Comparison of ENCODE assay signal across 23 cellular contexts in genomic region chrX:33908898-33909297, GRCh38.
"Had no signal": no experiment of that assay in that cellular context is flagged by ENCODE, and none has a peak within 500 bp of the region (broad histone marks: within the 10 kb centered on the region; RNA-seq: fewer than 3 reads in every experiment).

No MANE protein-coding gene starts in this region.

- ATAC-seq: effector memory CD8-positive, alpha-beta T cell; naive thymus-derived CD4-positive, alpha-beta T cell; sciatic nerve; stimulated activated effector memory CD8-positive, alpha-beta T cell treated with anti-CD3 and anti-CD28 coated beads, Interleukin-12 subunit alpha, Interleukin-12 subunit beta, amount 100 ng/mL, for 72 hours had no signal

- H3K4me3 ChIP-seq: lung, neural progenitor cell, prostate gland, right atrium auricular region, smooth muscle cell, stomach, thyroid gland had no signal

- H3K27ac ChIP-seq: neural progenitor cell, parathyroid adenoma, prostate gland, right atrium auricular region, stomach, thyroid gland had no signal

- H3K36me3 Mint-ChIP-seq: memory B cell; naive thymus-derived CD4-positive, alpha-beta T cell; neural progenitor cell; stimulated activated effector memory CD8-positive, alpha-beta T cell treated with anti-CD3 and anti-CD28 coated beads, Interleukin-12 subunit alpha, Interleukin-12 subunit beta, amount 100 ng/mL, for 72 hours had no signal

- H3K4me1 Mint-ChIP-seq: memory B cell; naive thymus-derived CD4-positive, alpha-beta T cell; nephron; neural progenitor cell; stimulated activated effector memory CD8-positive, alpha-beta T cell treated with anti-CD3 and anti-CD28 coated beads, Interleukin-12 subunit alpha, Interleukin-12 subunit beta, amount 100 ng/mL, for 72 hours had no signal

- DNase-seq: cortex of kidney; effector memory CD8-positive, alpha-beta T cell; midbrain; naive thymus-derived CD4-positive, alpha-beta T cell; stimulated activated CD4-positive, alpha-beta T cell treated with anti-CD3 and anti-CD28 coated beads, Interleukin-12 subunit alpha, Interleukin-12 subunit beta, amount 100 ng/mL, for 4 hours; stimulated activated CD4-positive, alpha-beta T cell treated with anti-CD3 and anti-CD28 coated beads, Interleukin-1b, Interleukin-23, amount 100 ng/mL, for 48 hours; stimulated activated CD4-positive, alpha-beta T cell treated with anti-CD3 and anti-CD28 coated beads, Interleukin-4, amount 100 ng/mL, for 1 hour; stimulated activated naive CD4-positive, alpha-beta T cell treated with Interleukin-2 at 50 U/mL for 16 hours; stomach; thyroid gland; trophoblast cell had no signal

- H3K9ac ChIP-seq: neural progenitor cell, parathyroid adenoma had no signal

- H3K4me3 Mint-ChIP-seq: effector memory CD8-positive, alpha-beta T cell; memory B cell; naive thymus-derived CD4-positive, alpha-beta T cell; nephron; neural progenitor cell; stimulated activated effector memory CD8-positive, alpha-beta T cell treated with anti-CD3 and anti-CD28 coated beads, Interleukin-12 subunit alpha, Interleukin-12 subunit beta, amount 100 ng/mL, for 72 hours had no signal

- H3K4me1 ChIP-seq: parathyroid adenoma, prostate gland, right atrium auricular region, stomach, thyroid gland had no signal

- H3K4me2 ChIP-seq: neural progenitor cell, smooth muscle cell had no signal

- H3K79me2 ChIP-seq: parathyroid adenoma had no signal

- H3K27me3 Mint-ChIP-seq: effector memory CD8-positive, alpha-beta T cell; memory B cell; naive thymus-derived CD4-positive, alpha-beta T cell had no signal

- FAIRE-seq: frontal cortex, keratinocyte had no signal

- H3K27me3 ChIP-seq: neural progenitor cell, right atrium auricular region, stomach, thyroid gland had no signal

- H3K36me3 ChIP-seq: neural progenitor cell, prostate gland, right atrium auricular region, stomach, thyroid gland had no signal

- H3K27ac Mint-ChIP-seq: effector memory CD8-positive, alpha-beta T cell; memory B cell; naive thymus-derived CD4-positive, alpha-beta T cell; neural progenitor cell; stimulated activated effector memory CD8-positive, alpha-beta T cell treated with anti-CD3 and anti-CD28 coated beads, Interleukin-12 subunit alpha, Interleukin-12 subunit beta, amount 100 ng/mL, for 72 hours had no signal

- H3K9me3 Mint-ChIP-seq: effector memory CD8-positive, alpha-beta T cell had no signal
